Comparison of ENCODE assay signal across 19 cellular contexts in genomic region chr18:45691816-45692179, GRCh38. TPM values are rescaled to one million over a fixed set of nuclear protein-coding genes. Genes with fewer than 3 reads are reported as not detected.
"Had no signal": no experiment of that assay in that cellular context is flagged by ENCODE, and none has a peak within 500 bp of the region (broad histone marks: within the 10 kb centered on the region; RNA-seq: fewer than 3 reads in every experiment).

No MANE protein-coding gene starts in this region.

- ATAC-seq: activated CD8-positive, alpha-beta T cell treated with anti-CD3 and anti-CD28 coated beads, Interleukin-2, amount 10 ng/mL, durations not matched to agents 7 days and 5 days; T-cell had no signal

- H3K36me3 Mint-ChIP-seq: activated naive CD4-positive, alpha-beta T cell treated with anti-CD3 and anti-CD28 coated beads, Interleukin-2, amount 50 U/mL, for 24 hours had no signal

- H3K36me3 ChIP-seq: ascending aorta, cardiac muscle cell, MG63, SJCRH30 had no signal

- H3K4me3 ChIP-seq: ascending aorta, cardiac muscle cell, MG63, SJCRH30 had no signal

- H3K27me3 ChIP-seq: ascending aorta, cardiac muscle cell, MG63, SJCRH30 had no signal

- H3K9me3 ChIP-seq: ascending aorta, SJCRH30 had no signal

- DNase-seq: activated gamma-delta T cell, NCI-H1436 treated with DMSO at 0.1 percent for 48 hours, NCI-H524 treated with DMSO at 0.1 percent for 48 hours had no signal

- H3K27me3 Mint-ChIP-seq: activated naive CD4-positive, alpha-beta T cell treated with anti-CD3 and anti-CD28 coated beads, Interleukin-2, amount 50 U/mL, for 24 hours; central memory CD8-positive, alpha-beta T cell; T-cell had no signal

- H3K9me3 Mint-ChIP-seq: activated naive CD4-positive, alpha-beta T cell treated with anti-CD3 and anti-CD28 coated beads, Interleukin-2, amount 50 U/mL, for 24 hours; central memory CD8-positive, alpha-beta T cell had no signal

- H3K4me1 ChIP-seq: ascending aorta, SJCRH30 had no signal

- H3K4me3 Mint-ChIP-seq: activated CD4-positive, alpha-beta T cell treated with anti-CD3 and anti-CD28 coated beads for 36 hours; activated CD4-positive, alpha-beta T cell treated with anti-CD3 and anti-CD28 coated beads, Interleukin-2, amount 10 ng/mL, durations not matched to agents 7 days and 5 days; activated CD8-positive, alpha-beta T cell treated with anti-CD3 and anti-CD28 coated beads, Interleukin-2, amount 10 ng/mL, durations not matched to agents 7 days and 5 days; activated naive CD4-positive, alpha-beta T cell treated with anti-CD3 and anti-CD28 coated beads, Interleukin-2, amount 50 U/mL, for 24 hours; activated naive CD8-positive, alpha-beta T cell treated with anti-CD3 and anti-CD28 coated beads, Interleukin-2, amount 10 ng/mL, durations not matched to agents 7 days and 5 days; activated T-cell treated with anti-CD3 and anti-CD28 coated beads, Interleukin-2, amount 50 U/mL, for 24 hours; T-helper 2 cell treated with Interferon-gamma antibody and Interleukin-4, amounts not matched to agents 5 μg/mL and 100 μg/mL, for 36 hours had no signal

- H3K27ac Mint-ChIP-seq: activated CD4-positive, alpha-beta T cell treated with anti-CD3 and anti-CD28 coated beads for 36 hours; activated CD4-positive, alpha-beta T cell treated with anti-CD3 and anti-CD28 coated beads, Interleukin-2, amount 10 ng/mL, durations not matched to agents 7 days and 5 days; activated CD8-positive, alpha-beta T cell treated with anti-CD3 and anti-CD28 coated beads, Interleukin-2, amount 10 ng/mL, durations not matched to agents 7 days and 5 days; activated naive CD4-positive, alpha-beta T cell treated with anti-CD3 and anti-CD28 coated beads, Interleukin-2, amount 50 U/mL, for 24 hours; activated naive CD8-positive, alpha-beta T cell treated with anti-CD3 and anti-CD28 coated beads, Interleukin-2, amount 10 ng/mL, durations not matched to agents 7 days and 5 days; activated T-cell treated with anti-CD3 and anti-CD28 coated beads, Interleukin-2, amount 50 U/mL, for 24 hours; activated T-helper 2 cell treated with anti-CD3 and anti-CD28 coated beads, Interferon-gamma antibody, Interleukin-2, Interleukin-4, amounts not matched to agents 10 μg/mL and 5 μg/mL and 100 μg/mL, durations not matched to agents 14 hours and 24 hours and 36 hours; T-cell; T-helper 2 cell treated with Interferon-gamma antibody and Interleukin-4, amounts not matched to agents 5 μg/mL and 100 μg/mL, for 36 hours had no signal

- H3K27ac ChIP-seq: ascending aorta, cardiac muscle cell, SJCRH30, SK-N-MC had no signal

RNA-seq across cellular contexts. Expression of gene SLC14A1, which starts 32.2 kb away (rescaled TPM):
- total RNA-seq: cardiac muscle cell, NCI-H460, SJCRH30 had no signal
- polyA plus RNA-seq: cardiac muscle cell had no signal
